1 cellular context compared by ENCODE assay signal in the genomic region with DNA sequence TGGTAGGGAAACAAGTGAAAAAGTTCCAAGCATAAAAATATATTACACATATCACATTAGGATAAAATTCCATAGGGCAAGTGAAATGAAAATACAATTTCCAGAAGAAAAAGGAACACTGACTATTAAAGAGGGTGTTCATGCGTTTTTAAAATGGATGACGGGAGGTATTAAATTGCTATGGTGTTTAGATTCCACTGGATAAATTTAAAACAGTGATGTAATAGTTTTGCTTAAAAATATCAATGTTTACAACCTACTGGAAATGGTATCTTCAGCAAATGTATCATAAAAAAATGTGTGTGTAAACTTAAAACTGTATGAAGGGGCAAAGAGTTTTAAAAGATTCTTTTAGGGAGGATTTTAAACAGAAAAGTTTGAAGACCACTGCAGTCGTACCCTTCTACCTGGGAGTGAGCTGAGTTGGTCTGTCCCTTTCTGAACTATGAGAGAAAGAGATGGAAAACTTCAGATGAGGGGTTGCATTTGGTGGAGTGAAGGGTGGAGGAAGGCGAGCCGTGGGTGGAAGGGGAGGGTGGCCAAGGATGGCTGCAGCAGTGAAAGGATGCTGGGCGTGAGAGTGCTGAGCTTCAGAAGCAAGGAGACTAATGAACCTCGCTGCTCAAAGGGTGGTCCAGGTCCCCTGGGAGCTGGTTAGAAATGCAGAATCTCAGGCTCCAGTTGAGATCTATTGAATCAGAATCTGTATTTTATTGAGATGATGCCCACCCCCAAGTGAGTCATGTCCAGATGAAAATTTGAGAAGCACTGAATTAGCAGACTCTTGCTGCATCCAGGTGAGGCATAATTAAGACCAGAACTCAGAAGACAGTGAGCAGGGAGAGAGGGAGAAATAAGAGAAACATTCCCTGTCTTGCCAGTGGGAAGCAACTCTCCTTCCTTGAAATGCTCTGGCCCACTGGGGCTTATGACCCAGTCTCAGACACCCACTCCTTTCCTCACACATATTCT.
TF ChIP-seq lines count a peak whose summit lies in the region.

No MANE protein-coding gene starts in this region.

TF ChIP-seq in K562, 482 proteins besides CTCF, POLR2A, EP300 and RAD21:
- TF ChIP-seq, protein P1, sequence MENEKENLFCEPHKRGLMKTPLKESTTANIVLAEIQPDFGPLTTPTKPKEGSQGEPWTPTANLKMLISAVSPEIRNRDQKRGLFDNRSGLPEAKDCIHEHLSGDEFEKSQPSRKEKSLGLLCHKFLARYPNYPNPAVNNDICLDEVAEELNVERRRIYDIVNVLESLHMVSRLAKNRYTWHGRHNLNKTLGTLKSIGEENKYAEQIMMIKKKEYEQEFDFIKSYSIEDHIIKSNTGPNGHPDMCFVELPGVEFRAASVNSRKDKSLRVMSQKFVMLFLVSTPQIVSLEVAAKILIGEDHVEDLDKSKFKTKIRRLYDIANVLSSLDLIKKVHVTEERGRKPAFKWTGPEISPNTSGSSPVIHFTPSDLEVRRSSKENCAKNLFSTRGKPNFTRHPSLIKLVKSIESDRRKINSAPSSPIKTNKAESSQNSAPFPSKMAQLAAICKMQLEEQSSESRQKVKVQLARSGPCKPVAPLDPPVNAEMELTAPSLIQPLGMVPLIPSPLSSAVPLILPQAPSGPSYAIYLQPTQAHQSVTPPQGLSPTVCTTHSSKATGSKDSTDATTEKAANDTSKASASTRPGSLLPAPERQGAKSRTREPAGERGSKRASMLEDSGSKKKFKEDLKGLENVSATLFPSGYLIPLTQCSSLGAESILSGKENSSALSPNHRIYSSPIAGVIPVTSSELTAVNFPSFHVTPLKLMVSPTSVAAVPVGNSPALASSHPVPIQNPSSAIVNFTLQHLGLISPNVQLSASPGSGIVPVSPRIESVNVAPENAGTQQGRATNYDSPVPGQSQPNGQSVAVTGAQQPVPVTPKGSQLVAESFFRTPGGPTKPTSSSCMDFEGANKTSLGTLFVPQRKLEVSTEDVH (IDR thresholded peaks at IDR 0.05; ENCODE audit: low read depth, partially characterized antibody): no peak
- TF ChIP-seq ATF3 (IDR thresholded peaks at IDR 0.05) (peak; percentile 7; the same call in 1 of the 2 replicates), ATF3 (CRISPR knock-in tag; conservative IDR thresholded peaks at IDR 0.05) (no peak)
TF ChIP-seq in K562: peak in this region for 1.
